19 cellular contexts compared by ENCODE assay signal in genomic region chrX:149275836-149276235, GRCh38.
DNase-seq lines count a peak whose midpoint lies in the region; ATAC-seq and TF ChIP-seq lines count a peak whose summit lies in the region.
"Had no signal": no experiment of that assay in that cellular context is flagged by ENCODE, and none has a peak within 500 bp of the region (broad histone marks: within the 10 kb centered on the region; RNA-seq: fewer than 3 reads in every experiment).

No MANE protein-coding gene starts in this region.

- DNase-seq in EH (ENCODE audit: low read depth) (peak; percentile 23), adipocyte (ENCODE audit: low read depth) (no peak), foreskin fibroblast (peak; percentile 9 to 41), dedifferentiated amniotic fluid mesenchymal stem cell (ENCODE audit: extremely low spot score) (no peak)
- DNase-seq in activated CD4-positive, alpha-beta T cell treated with anti-CD3 and anti-CD28 coated beads, Interleukin-2, amount 50 U/mL, for 4 hours, result no peak
- DNase-seq: BE2C, GOT3, HCEC 1CT, IMR-90, NCI-H1105 treated with DMSO at 0.1 percent for 48 hours, NCI-H2029 treated with DMSO at 0.1 percent for 48 hours, NCI-H2171, NCI-H524 treated with DMSO at 0.1 percent for 48 hours, NCI-H82, OCI-M1, Right ventricle myocardium superior had no signal

- no peak for TF ChIP-seq POLR2A in GM18505 (IDR thresholded peaks at IDR 0.05; ENCODE audit: borderline replicate concordance, extremely low read depth, insufficient read depth, insufficient read length)

- H3K9ac ChIP-seq in adipocyte (ENCODE audit: low read length), result peak overlapping the region; percentile 17
- H3K9ac ChIP-seq in subcutaneous abdominal adipose tissue (ENCODE audit: low read length in 5 of 5), result no peak overlapping the region
- H3K9ac ChIP-seq: KMS-11 had no signal

- ATAC-seq in GM18505 (IDR thresholded peaks at IDR 0.05; ENCODE audit: unreplicated experiment), result no peak

- H3K27me3 ChIP-seq in adipocyte (replicated peaks; ENCODE audit: control insufficient read depth, insufficient read depth, low read length), result peaks cover 3% of the 10 kb centered on the region
- H3K27me3 ChIP-seq in subcutaneous abdominal adipose tissue (ENCODE audit: control insufficient read depth in 5 of 5, insufficient read depth in 4 of 5, low read length in 5 of 5), result no peaks in the 10 kb centered on the region
- H3K27me3 ChIP-seq: BE2C had no signal

- peak overlapping the region; percentile 51 for H3K27ac ChIP-seq in subcutaneous abdominal adipose tissue (ENCODE audit: low read depth, low read length)
- H3K27ac ChIP-seq: KMS-11 had no signal

- peaks cover 23% of the 10 kb centered on the region for H3K4me1 ChIP-seq in adipocyte (ENCODE audit: control insufficient read depth, insufficient read depth, low read length)
- peaks cover 0 to 25% (median 21%) of the 10 kb centered on the region in 5 donors for H3K4me1 ChIP-seq in subcutaneous abdominal adipose tissue (ENCODE audit: control insufficient read depth in 5 of 5, insufficient read depth in 5 of 5, low read length in 5 of 5)
- H3K4me1 ChIP-seq: BE2C had no signal

- TF ChIP-seq CTCF in foreskin fibroblast (IDR thresholded peaks at IDR 0.05; ENCODE audit: low read depth, low read length), result no peak

- H3K9me3 ChIP-seq in adipocyte (ENCODE audit: control insufficient read depth, low read length), result peaks cover 7% of the 10 kb centered on the region
- no peaks in the 10 kb centered on the region for H3K9me3 ChIP-seq in subcutaneous abdominal adipose tissue (ENCODE audit: control insufficient read depth in 5 of 5, low read length in 5 of 5)
- H3K9me3 ChIP-seq: BE2C had no signal

- no peaks in the 10 kb centered on the region for H3K36me3 ChIP-seq in adipocyte (ENCODE audit: control insufficient read depth, insufficient read depth, low read length, severe bottlenecking)
- no peaks in the 10 kb centered on the region for H3K36me3 ChIP-seq in subcutaneous abdominal adipose tissue (ENCODE audit: control insufficient read depth in 5 of 5, insufficient read depth in 5 of 5, low read length in 5 of 5)
- H3K36me3 ChIP-seq: BE2C had no signal

- H3K4me3 ChIP-seq in adipocyte (ENCODE audit: low read length), result no peak overlapping the region
- H3K4me3 ChIP-seq in foreskin fibroblast (ENCODE audit: low read depth in 1 of 2, low read length in 2 of 2), result no peak overlapping the region
- no peak overlapping the region for H3K4me3 ChIP-seq in subcutaneous abdominal adipose tissue (ENCODE audit: low read depth in 1 of 5, low read length in 5 of 5)

Comparison
In these comparisons a context has a peak if more than half of its experiments do, and no peak if none do; other contexts are left out.
1. DNase-seq: peak in EH (single experiment) and foreskin fibroblast (2 of 2); none in adipocyte (single experiment), activated CD4-positive, alpha-beta T cell treated with anti-CD3 and anti-CD28 coated beads, Interleukin-2, amount 50 U/mL, for 4 hours (0 of 2) and dedifferentiated amniotic fluid mesenchymal stem cell (single experiment).